ENCODE assay signal across 8 cellular contexts in genomic region chr13:45119469-45119989, GRCh38. TPM values are rescaled to one million over a fixed set of nuclear protein-coding genes. Genes with fewer than 3 reads are reported as not detected.
DNase-seq lines count a peak whose midpoint lies in the region; ATAC-seq and TF ChIP-seq lines count a peak whose summit lies in the region.

No MANE protein-coding gene starts in this region.

- H3K27ac ChIP-seq in CD8-positive, alpha-beta memory T cell (ENCODE audit: low read depth, low read length): peak overlapping the region; percentile 93
- peak overlapping the region; percentile 75 for H3K27ac ChIP-seq in parathyroid adenoma
- peak overlapping the region; percentile 28 to 49 for H3K27ac ChIP-seq in aorta (ENCODE audit: low read depth in 1 of 2, low read length in 2 of 2)

- intact Hi-C loops in aorta (cut with DNase I) (no loop called here), Calu3 (cut with micrococcal nuclease; ENCODE audit: unreplicated experiment) (no loop called here)

- ATAC-seq in GM21717 (IDR thresholded peaks at IDR 0.05; ENCODE audit: unreplicated experiment) (peak; percentile 35), aorta (ENCODE audit: low FRiP score) (peak; percentile 64)
- peak; percentile 51 for ATAC-seq in activated CD8-positive, alpha-beta memory T cell treated with anti-CD3 and anti-CD28 coated beads, Interleukin-2, amount 10 ng/mL, durations not matched to agents 7 days and 5 days

- POLR2A ChIA-PET in CD8-positive, alpha-beta memory T cell (lab: Charles Lee): no interaction called here

- H3K36me3 Mint-ChIP-seq in CD8-positive, alpha-beta memory T cell: peaks cover 0 to 4% (median 0%) of the 10 kb centered on the region in 3 donors
- H3K36me3 Mint-ChIP-seq in activated CD8-positive, alpha-beta memory T cell treated with anti-CD3 and anti-CD28 coated beads, Interleukin-2, amount 10 ng/mL, durations not matched to agents 7 days and 5 days: peaks cover 2% of the 10 kb centered on the region
- H3K36me3 Mint-ChIP-seq in Calu3 (ENCODE audit: insufficient read depth, unreplicated experiment): no peaks in the 10 kb centered on the region

- peaks cover 18% of the 10 kb centered on the region for H3K79me2 ChIP-seq in parathyroid adenoma

- no peak overlapping the region for H3K4me3 Mint-ChIP-seq in CD8-positive, alpha-beta memory T cell
- no peak overlapping the region for H3K4me3 Mint-ChIP-seq in activated CD8-positive, alpha-beta memory T cell treated with anti-CD3 and anti-CD28 coated beads, Interleukin-2, amount 10 ng/mL, durations not matched to agents 7 days and 5 days
- H3K4me3 Mint-ChIP-seq in Calu3 (ENCODE audit: low read depth, unreplicated experiment): no peak overlapping the region

- no peak overlapping the region for H3K9ac ChIP-seq in parathyroid adenoma

- H3K4me1 Mint-ChIP-seq in CD8-positive, alpha-beta memory T cell: peaks cover 14 to 18% (median 17%) of the 10 kb centered on the region in 3 donors
- peaks cover 7% of the 10 kb centered on the region for H3K4me1 Mint-ChIP-seq in activated CD8-positive, alpha-beta memory T cell treated with anti-CD3 and anti-CD28 coated beads, Interleukin-2, amount 10 ng/mL, durations not matched to agents 7 days and 5 days
- no peaks in the 10 kb centered on the region for H3K4me1 Mint-ChIP-seq in Calu3 (ENCODE audit: low read depth, unreplicated experiment)

- CTCF ChIA-PET in CD8-positive, alpha-beta memory T cell (lab: Charles Lee): no interaction called here
- CTCF ChIA-PET in activated CD8-positive, alpha-beta memory T cell treated with anti-CD3 and anti-CD28 coated beads, Interleukin-2, amount 10 ng/mL, durations not matched to agents 7 days and 5 days (lab: Charles Lee): interaction anchor here (0.9 to 1.9 kb wide), 2 partner anchors 10 to 35 kb away, joined by 3 to 8 read pairs; no protein-coding TSS in a partner anchor
- CTCF ChIA-PET in Calu3 (lab: Charles Lee): no interaction called here

- H3K4me1 ChIP-seq in CD8-positive, alpha-beta memory T cell (ENCODE audit: insufficient read depth, low read length): peaks cover 25% of the 10 kb centered on the region
- H3K4me1 ChIP-seq in parathyroid adenoma (peaks cover 4% of the 10 kb centered on the region), aorta (ENCODE audit: control insufficient read depth in 1 of 2, insufficient read depth in 2 of 2, low read length in 2 of 2) (peaks cover 0 to 8% of the 10 kb centered on the region in 2 donors)

- DNase-seq in CD8-positive, alpha-beta memory T cell: peak; percentile 54 to 87 (median 79)
- peak; percentile 25 for DNase-seq in NCI-H146 treated with DMSO at 0.1 percent for 48 hours (lab: John Stamatoyannopoulos, UW; ENCODE audit: unreplicated experiment)
- peak; percentile 66 for DNase-seq in activated CD8-positive, alpha-beta memory T cell treated with anti-CD3 and anti-CD28 coated beads, Interleukin-2, amount 10 ng/mL, durations not matched to agents 7 days and 5 days
- DNase-seq in fibroblast of gingiva (ENCODE audit: low read depth): peak; percentile 36
- no peak for DNase-seq in aorta
- DNase-seq in Calu3: no peak

- no peaks in the 10 kb centered on the region for H3K9me3 Mint-ChIP-seq in CD8-positive, alpha-beta memory T cell
- H3K9me3 Mint-ChIP-seq in activated CD8-positive, alpha-beta memory T cell treated with anti-CD3 and anti-CD28 coated beads, Interleukin-2, amount 10 ng/mL, durations not matched to agents 7 days and 5 days (ENCODE audit: low read depth): no peaks in the 10 kb centered on the region
- H3K9me3 Mint-ChIP-seq in Calu3 (ENCODE audit: low read depth, unreplicated experiment): no peaks in the 10 kb centered on the region

- TF ChIP-seq CTCF in parathyroid adenoma (IDR thresholded peaks at IDR 0.05) (no peak), Calu3 (IDR thresholded peaks at IDR 0.05; ENCODE audit: unreplicated experiment) (no peak)

- H3K27me3 ChIP-seq in CD8-positive, alpha-beta memory T cell (ENCODE audit: insufficient read depth, low read length, poor library complexity, severe bottlenecking): no peaks in the 10 kb centered on the region
- no peaks in the 10 kb centered on the region for H3K27me3 ChIP-seq in parathyroid adenoma (ENCODE audit: control insufficient read depth, insufficient read depth, low read length)
- H3K27me3 ChIP-seq in aorta (ENCODE audit: control insufficient read depth in 1 of 2, insufficient read depth in 2 of 2, low read length in 1 of 2): no peaks in the 10 kb centered on the region

- peak overlapping the region; percentile 71 for H3K4me2 ChIP-seq in parathyroid adenoma (ENCODE audit: low read length)

- H3K27ac Mint-ChIP-seq in CD8-positive, alpha-beta memory T cell: no peak overlapping the region
- no peak overlapping the region for H3K27ac Mint-ChIP-seq in activated CD8-positive, alpha-beta memory T cell treated with anti-CD3 and anti-CD28 coated beads, Interleukin-2, amount 10 ng/mL, durations not matched to agents 7 days and 5 days
- H3K27ac Mint-ChIP-seq in Calu3 (ENCODE audit: unreplicated experiment): no peak overlapping the region

- H2AFZ ChIP-seq in parathyroid adenoma: peak overlapping the region; percentile 88

- no peaks in the 10 kb centered on the region for H3K9me3 ChIP-seq in CD8-positive, alpha-beta memory T cell (ENCODE audit: low read length)
- H3K9me3 ChIP-seq in parathyroid adenoma (ENCODE audit: control insufficient read depth, low read length) (no peaks in the 10 kb centered on the region), aorta (ENCODE audit: control insufficient read depth, low read length) (no peaks in the 10 kb centered on the region)

- WGBS in aorta, 2 donors: 11 to 12% methylated on average over 6 of the region's 6 CpGs

- no TSS peak for BruUV-seq in Calu3 (replicated peaks; lab: Mats Ljungman, UMichigan)

- H3K4me3 ChIP-seq in CD8-positive, alpha-beta memory T cell (ENCODE audit: low read length): peak overlapping the region; percentile 94
- H3K4me3 ChIP-seq in parathyroid adenoma (ENCODE audit: low read depth, low read length) (peak overlapping the region; percentile 84), aorta (ENCODE audit: low read length in 2 of 2) (peak overlapping the region; percentile 96 to 98)

- no peaks in the 10 kb centered on the region for H3K27me3 Mint-ChIP-seq in CD8-positive, alpha-beta memory T cell
- no peaks in the 10 kb centered on the region for H3K27me3 Mint-ChIP-seq in activated CD8-positive, alpha-beta memory T cell treated with anti-CD3 and anti-CD28 coated beads, Interleukin-2, amount 10 ng/mL, durations not matched to agents 7 days and 5 days
- H3K27me3 Mint-ChIP-seq in Calu3 (ENCODE audit: unreplicated experiment): no peaks in the 10 kb centered on the region

- H3K36me3 ChIP-seq in CD8-positive, alpha-beta memory T cell (ENCODE audit: insufficient read depth, low read length): no peaks in the 10 kb centered on the region
- H3K36me3 ChIP-seq in parathyroid adenoma (ENCODE audit: control insufficient read depth, insufficient read depth, low read length) (no peaks in the 10 kb centered on the region), aorta (ENCODE audit: control insufficient read depth in 1 of 2, insufficient read depth in 2 of 2, low read length in 1 of 2) (no peaks in the 10 kb centered on the region)

RNA-seq across cellular contexts. Expression of gene GTF2F2, which starts 0.8 kb away (rescaled TPM):
- total RNA-seq in CD8-positive, alpha-beta memory T cell: 10 to 100 TPM; 27.9 to 29.3 TPM
- 10.4 TPM for polyA plus RNA-seq in CD8-positive, alpha-beta memory T cell
- 10 to 100 TPM; 17.0 to 19.3 TPM for total RNA-seq in activated CD8-positive, alpha-beta memory T cell treated with anti-CD3 and anti-CD28 coated beads, Interleukin-2, amount 10 ng/mL, durations not matched to agents 7 days and 5 days
- total RNA-seq in aorta: 10 to 100 TPM; 11.5 to 13.3 TPM
- polyA plus RNA-seq in aorta: 10 to 100 TPM; 10.5 to 16.5 TPM
- 21.1 and 23.9 TPM in 2 replicates for total RNA-seq in Calu3 (2022)

Comparison
In these comparisons a context has a peak if more than half of its experiments do, and no peak if none do; other contexts are left out.
1. DNase-seq: peak in CD8-positive, alpha-beta memory T cell (5 of 5), NCI-H146 treated with DMSO at 0.1 percent for 48 hours (single experiment), activated CD8-positive, alpha-beta memory T cell treated with anti-CD3 and anti-CD28 coated beads, Interleukin-2, amount 10 ng/mL, durations not matched to agents 7 days and 5 days (single experiment) and fibroblast of gingiva (single experiment); none in aorta (0 of 2) and Calu3 (single experiment).
2. H3K27ac ChIP-seq: peak in every context shown above with its lines; median percentile 93 in CD8-positive, alpha-beta memory T cell; 75 in parathyroid adenoma; 38 in aorta.
3. Peak in every context shown above with its lines, with median percentiles within 50 percentile points of each other: H3K4me3 ChIP-seq and ATAC-seq.